In genomic region chr16:615122-615521, GRCh38 we compare ENCODE assay signal across 14 cellular contexts. TPM values are rescaled to one million over a fixed set of nuclear protein-coding genes. Genes with fewer than 3 reads are reported as not detected.
DNase-seq lines count a peak whose midpoint lies in the region; ATAC-seq, FAIRE-seq and TF ChIP-seq lines count a peak whose summit lies in the region.
"Had no signal": no experiment of that assay in that cellular context is flagged by ENCODE, and none has a peak within 500 bp of the region (broad histone marks: within the 10 kb centered on the region; RNA-seq: fewer than 3 reads in every experiment).

No MANE protein-coding gene starts in this region.

- no peak for FAIRE-seq in HTR-8/SVneo (lab: Jason Lieb, UNC)
- FAIRE-seq: GM18507 had no signal

- no peaks in the 10 kb centered on the region for H3K27me3 Mint-ChIP-seq in WTC11 (ENCODE audit: low read depth)
- H3K27me3 Mint-ChIP-seq in neural crest cell (ENCODE audit: low read depth): no peaks in the 10 kb centered on the region
- H3K27me3 Mint-ChIP-seq: CD4-positive, CD25-positive, alpha-beta regulatory T cell; IgD-negative memory B cell had no signal

- no peak for ATAC-seq in WTC11
- ATAC-seq: GM23338 had no signal

- H3K4me3 Mint-ChIP-seq in WTC11 (no peak overlapping the region), neural crest cell (no peak overlapping the region)
- H3K4me3 Mint-ChIP-seq: GM23338 had no signal

- peak; percentile 38 for DNase-seq in GM20000 (ENCODE audit: low spot score)
- DNase-seq in WTC11 (ENCODE audit: low spot score): no peak
- DNase-seq in neural crest cell (ENCODE audit: low read depth, low spot score): no peak
- DNase-seq in amniotic stem cell (lab: John Stamatoyannopoulos, UW): no peak
- DNase-seq in HTR-8/SVneo (ENCODE audit: insufficient read length, low spot score): no peak
- DNase-seq in iPS-NIHi11 (ENCODE audit: low spot score): no peak
- DNase-seq in hippocampal formation (lab: John Stamatoyannopoulos, UW): no peak
- DNase-seq: CD4-positive, CD25-positive, alpha-beta regulatory T cell; DMS53; GF-D8; H7 had no signal

- peaks cover 3% of the 10 kb centered on the region for H3K4me1 Mint-ChIP-seq in WTC11
- H3K4me1 Mint-ChIP-seq in neural crest cell: peaks cover 4% of the 10 kb centered on the region

- no peaks in the 10 kb centered on the region for H3K9me3 Mint-ChIP-seq in WTC11
- H3K9me3 Mint-ChIP-seq in neural crest cell: peaks cover 2% of the 10 kb centered on the region
- H3K9me3 Mint-ChIP-seq: CD4-positive, CD25-positive, alpha-beta regulatory T cell had no signal

- H3K27ac Mint-ChIP-seq in WTC11 (peak overlapping the region; percentile 53; the same call in 1 of the 2 replicates), neural crest cell (ENCODE audit: unreplicated experiment) (peak overlapping the region; percentile 27)
- H3K27ac Mint-ChIP-seq: CD4-positive, CD25-positive, alpha-beta regulatory T cell; GM23338 had no signal

- TF ChIP-seq CTCF in GM20000 (IDR thresholded peaks at IDR 0.05; ENCODE audit: extremely low read depth, missing control alignments): no peak
- TF ChIP-seq CTCF in WTC11 (IDR thresholded peaks at IDR 0.05): no peak
- no peak for TF ChIP-seq CTCF in neural crest cell (conservative IDR thresholded peaks at IDR 0.05)

- POLR2A ChIA-PET in WTC11 (lab: Charles Lee): no interaction called here

- H3K36me3 Mint-ChIP-seq in WTC11 (peaks cover 15% of the 10 kb centered on the region), neural crest cell (ENCODE audit: low read depth) (peaks cover 18% of the 10 kb centered on the region)

- CTCF ChIA-PET in WTC11 (lab: Charles Lee): no interaction called here

TF ChIP-seq in WTC11, 78 proteins besides CTCF, POLR2A, EP300 and RAD21:
- TF ChIP-seq KAT7 (CRISPR knock-in tag; IDR thresholded peaks at IDR 0.05; ENCODE audit: borderline replicate concordance): no peak
- no peak for TF ChIP-seq NFE2L1 (CRISPR knock-in tag; IDR thresholded peaks at IDR 0.05)
- TF ChIP-seq FOXP1 (CRISPR knock-in tag; IDR thresholded peaks at IDR 0.05; ENCODE audit: borderline replicate concordance): no peak
- TF ChIP-seq, protein P1, sequence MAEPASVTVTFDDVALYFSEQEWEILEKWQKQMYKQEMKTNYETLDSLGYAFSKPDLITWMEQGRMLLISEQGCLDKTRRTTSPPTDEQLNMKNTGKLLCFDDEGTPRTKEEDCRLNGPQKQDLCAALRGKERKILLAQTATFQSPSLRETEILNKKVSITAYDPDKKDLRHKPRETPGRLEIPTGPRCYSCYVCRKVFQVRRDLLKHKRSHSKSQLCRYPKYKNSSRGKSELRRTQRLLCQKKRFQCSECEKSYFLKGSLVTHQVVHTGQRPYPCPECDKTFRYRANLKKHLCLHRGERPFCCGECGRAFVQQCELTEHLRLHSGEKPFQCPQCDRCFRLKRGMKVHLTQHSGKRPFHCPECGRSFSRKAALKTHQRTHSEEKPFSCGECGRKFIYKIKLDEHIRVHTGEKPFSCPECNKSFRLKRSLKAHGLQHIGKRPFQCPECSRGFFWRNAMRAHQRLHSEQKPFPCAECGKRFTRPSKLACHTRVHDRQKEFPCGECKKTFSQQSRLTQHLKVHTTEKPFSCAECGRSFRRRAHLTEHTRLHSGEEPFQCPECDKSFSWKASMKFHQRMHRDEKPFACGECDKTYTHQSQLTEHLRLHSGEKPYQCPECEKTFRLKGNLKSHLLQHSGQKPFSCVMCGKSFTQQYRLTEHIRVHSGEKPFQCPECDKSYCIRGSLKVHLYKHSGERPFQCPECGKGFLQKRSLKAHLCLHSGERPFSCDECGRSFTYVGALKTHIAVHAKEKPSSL (CRISPR knock-in tag; conservative IDR thresholded peaks at IDR 0.05): no peak
- TF ChIP-seq ATF3 (CRISPR knock-in tag; conservative IDR thresholded peaks at IDR 0.05): no peak
- TF ChIP-seq NFYB (CRISPR knock-in tag; conservative IDR thresholded peaks at IDR 0.05; ENCODE audit: low read depth): no peak
- TF ChIP-seq, protein P2, sequence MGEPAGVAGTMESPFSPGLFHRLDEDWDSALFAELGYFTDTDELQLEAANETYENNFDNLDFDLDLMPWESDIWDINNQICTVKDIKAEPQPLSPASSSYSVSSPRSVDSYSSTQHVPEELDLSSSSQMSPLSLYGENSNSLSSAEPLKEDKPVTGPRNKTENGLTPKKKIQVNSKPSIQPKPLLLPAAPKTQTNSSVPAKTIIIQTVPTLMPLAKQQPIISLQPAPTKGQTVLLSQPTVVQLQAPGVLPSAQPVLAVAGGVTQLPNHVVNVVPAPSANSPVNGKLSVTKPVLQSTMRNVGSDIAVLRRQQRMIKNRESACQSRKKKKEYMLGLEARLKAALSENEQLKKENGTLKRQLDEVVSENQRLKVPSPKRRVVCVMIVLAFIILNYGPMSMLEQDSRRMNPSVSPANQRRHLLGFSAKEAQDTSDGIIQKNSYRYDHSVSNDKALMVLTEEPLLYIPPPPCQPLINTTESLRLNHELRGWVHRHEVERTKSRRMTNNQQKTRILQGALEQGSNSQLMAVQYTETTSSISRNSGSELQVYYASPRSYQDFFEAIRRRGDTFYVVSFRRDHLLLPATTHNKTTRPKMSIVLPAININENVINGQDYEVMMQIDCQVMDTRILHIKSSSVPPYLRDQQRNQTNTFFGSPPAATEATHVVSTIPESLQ (CRISPR knock-in tag; IDR thresholded peaks at IDR 0.05): no peak
- no peak for TF ChIP-seq MXD4 (CRISPR knock-in tag; IDR thresholded peaks at IDR 0.05; ENCODE audit: borderline replicate concordance)
- no peak for TF ChIP-seq ETV6 (CRISPR knock-in tag; IDR thresholded peaks at IDR 0.05)
- TF ChIP-seq, protein P3, sequence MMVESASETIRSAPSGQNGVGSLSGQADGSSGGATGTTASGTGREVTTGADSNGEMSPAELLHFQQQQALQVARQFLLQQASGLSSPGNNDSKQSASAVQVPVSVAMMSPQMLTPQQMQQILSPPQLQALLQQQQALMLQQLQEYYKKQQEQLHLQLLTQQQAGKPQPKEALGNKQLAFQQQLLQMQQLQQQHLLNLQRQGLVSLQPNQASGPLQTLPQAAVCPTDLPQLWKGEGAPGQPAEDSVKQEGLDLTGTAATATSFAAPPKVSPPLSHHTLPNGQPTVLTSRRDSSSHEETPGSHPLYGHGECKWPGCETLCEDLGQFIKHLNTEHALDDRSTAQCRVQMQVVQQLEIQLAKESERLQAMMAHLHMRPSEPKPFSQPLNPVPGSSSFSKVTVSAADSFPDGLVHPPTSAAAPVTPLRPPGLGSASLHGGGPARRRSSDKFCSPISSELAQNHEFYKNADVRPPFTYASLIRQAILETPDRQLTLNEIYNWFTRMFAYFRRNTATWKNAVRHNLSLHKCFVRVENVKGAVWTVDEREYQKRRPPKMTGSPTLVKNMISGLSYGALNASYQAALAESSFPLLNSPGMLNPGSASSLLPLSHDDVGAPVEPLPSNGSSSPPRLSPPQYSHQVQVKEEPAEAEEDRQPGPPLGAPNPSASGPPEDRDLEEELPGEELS (CRISPR knock-in tag; IDR thresholded peaks at IDR 0.05): no peak
- no peak for TF ChIP-seq ATF1 (CRISPR knock-in tag; IDR thresholded peaks at IDR 0.05)

RNA-seq across cellular contexts. Expression of gene WFIKKN1, which starts 15.7 kb away (rescaled TPM):
- total RNA-seq in WTC11 (2021) (12.3 to 18.6 TPM (median 17.3 TPM) in 3 replicates), neural crest cell (8.1 and 8.5 TPM in 2 replicates)

RNA-seq across cellular contexts. Expression of gene METTL26, which starts 21.0 kb away (rescaled TPM):
- total RNA-seq in WTC11 (2021) (115 to 121 TPM (median 115 TPM) in 3 replicates), neural crest cell (73.4 and 75.3 TPM in 2 replicates)

RNA-seq across cellular contexts. Expression of gene RAB40C, which starts 25.3 kb away (rescaled TPM):
- total RNA-seq in WTC11 (2021) (22.5 to 28.0 TPM (median 26.2 TPM) in 3 replicates), neural crest cell (30.9 and 31.6 TPM in 2 replicates)

RNA-seq across cellular contexts. Expression of gene MCRIP2, which starts 26.5 kb away (rescaled TPM):
- total RNA-seq in WTC11 (2021) (63.3 to 76.0 TPM (median 66.7 TPM) in 3 replicates), neural crest cell (16.2 and 17.6 TPM in 2 replicates)

RNA-seq across cellular contexts. Expression of gene WDR90, which starts 34.0 kb away (rescaled TPM):
- total RNA-seq in WTC11 (2021) (66.2 to 75.8 TPM (median 69.6 TPM) in 3 replicates), neural crest cell (95.8 and 97.0 TPM in 2 replicates)
